Comparison of ENCODE assay signal across 8 cellular contexts in genomic region chr18:76823574-76823973, GRCh38. TPM values are rescaled to one million over a fixed set of nuclear protein-coding genes. Genes with fewer than 3 reads are reported as not detected.
A peak's percentile ranks its signal among the peaks of the same experiment; 100 is the strongest.
DNase-seq lines count a peak whose midpoint lies in the region; ATAC-seq and TF ChIP-seq lines count a peak whose summit lies in the region.

No MANE protein-coding gene starts in this region.

- peak overlapping the region; percentile 67 for H3K4me3 ChIP-seq in CD8-positive, alpha-beta T cell (ENCODE audit: low read depth, low read length)
- no peak overlapping the region for H3K4me3 ChIP-seq in body of pancreas
- H3K4me3 ChIP-seq in liver (ENCODE audit: low read depth in 1 of 3, low read length in 3 of 3): peak overlapping the region in 2 of 3 donors; percentile 42 to 67
- peak overlapping the region; percentile 98 for H3K4me3 ChIP-seq in thymus (ENCODE audit: low read length)

- peak in 1 of 2 donors; percentile 12 for TF ChIP-seq RAD21 in liver (IDR thresholded peaks at IDR 0.05)

- H3K9me3 Mint-ChIP-seq in CD8-positive, alpha-beta T cell: no peaks in the 10 kb centered on the region
- no peaks in the 10 kb centered on the region for H3K9me3 Mint-ChIP-seq in IgD-negative memory B cell

- H3K9ac ChIP-seq in liver (ENCODE audit: low read depth in 1 of 2, low read length in 2 of 2): no peak overlapping the region

- no peak for ATAC-seq in CD8-positive, alpha-beta T cell
- no peak for ATAC-seq in body of pancreas

- TF ChIP-seq POLR2A in body of pancreas (IDR thresholded peaks at IDR 0.05): no peak

- CTCF ChIA-PET in CD8-positive, alpha-beta T cell (lab: Charles Lee): interaction anchor here (0.9 to 1.3 kb wide), 3 partner anchors 20 to 160 kb away, joined by 3 to 4 read pairs (median 3); no protein-coding TSS in a partner anchor

- intact Hi-C loops in CD8-positive, alpha-beta T cell (cut with DNase I, micrococcal nuclease): loop anchor here (2.0 to 10.0 kb wide), 5 partner anchors 239 to 1616 kb away; partner anchors contain the start of genes PTGR3 (in 2 of the 2), MBP (in 1 of the 2) and ZNF516 (in 1 of the 2)
- intact Hi-C loops in body of pancreas (cut with DNase I): no loop called here

- H3K4me1 ChIP-seq in CD8-positive, alpha-beta T cell (ENCODE audit: insufficient read depth, low read length): peaks cover 28% of the 10 kb centered on the region
- H3K4me1 ChIP-seq in body of pancreas (peaks cover 39% of the 10 kb centered on the region), liver (ENCODE audit: control insufficient read depth in 4 of 4, insufficient read depth in 4 of 4, low read length in 3 of 4) (peaks cover 2 to 21% (median 16%) of the 10 kb centered on the region in 4 donors), thymus (ENCODE audit: control insufficient read depth, insufficient read depth, low read length) (peaks cover 15% of the 10 kb centered on the region)

- DNase-seq in CD8-positive, alpha-beta T cell: no peak
- DNase-seq in body of pancreas (peak in 3 of 4 donors; percentile 8 to 24 (median 21)), DMS153 treated with DMSO at 0.1 percent for 48 hours (lab: John Stamatoyannopoulos, UW; ENCODE audit: unreplicated experiment) (no peak), GOT3 (lab: John Stamatoyannopoulos, UW) (no peak)
- DNase-seq in NK-92 treated with Interleukin-12 subunit alpha and Interleukin-12 subunit beta, amount 100 ng/mL, for 24 hours (lab: John Stamatoyannopoulos, UW): no peak

- H3K27ac ChIP-seq in CD8-positive, alpha-beta T cell (ENCODE audit: low read depth, low read length): peak overlapping the region; percentile 27
- peak overlapping the region in 3 of 4 donors; percentile 83 to 98 (median 86) for H3K27ac ChIP-seq in body of pancreas
- H3K27ac ChIP-seq in liver (ENCODE audit: low read depth in 1 of 2, low read length in 2 of 2): peak overlapping the region in 1 of 2 donors; percentile 5
- H3K27ac ChIP-seq in thymus (ENCODE audit: low read depth): peak overlapping the region; percentile 96

- H3K9me3 ChIP-seq in CD8-positive, alpha-beta T cell (ENCODE audit: low read length): no peaks in the 10 kb centered on the region
- H3K9me3 ChIP-seq in body of pancreas (no peaks in the 10 kb centered on the region), liver (ENCODE audit: control insufficient read depth in 4 of 4, low read length in 3 of 4) (no peaks in the 10 kb centered on the region), thymus (ENCODE audit: control insufficient read depth) (no peaks in the 10 kb centered on the region)

- POLR2A ChIA-PET in CD8-positive, alpha-beta T cell (lab: Charles Lee): interaction anchor here (1.5 kb wide), 1 partner anchor 25 kb away, joined by 3 read pairs; no protein-coding TSS in a partner anchor

- WGBS in body of pancreas, 2 donors: 38 to 66% methylated on average over 9 to 27 of the region's 27 CpGs
- 55% methylated on average over 27 of the region's 27 CpGs for WGBS in liver
- 27% methylated on average over 27 of the region's 27 CpGs for WGBS in thymus

- H3K4me3 Mint-ChIP-seq in CD8-positive, alpha-beta T cell: peak overlapping the region; percentile 85
- H3K4me3 Mint-ChIP-seq in IgD-negative memory B cell: peak overlapping the region; percentile 80 to 94 (median 89)

- no peaks in the 10 kb centered on the region for H3K36me3 ChIP-seq in CD8-positive, alpha-beta T cell (ENCODE audit: insufficient read depth, low read length)
- H3K36me3 ChIP-seq in body of pancreas (replicated peaks in 1 of 2; ENCODE audit: insufficient read depth in 1 of 2, low read depth in 2 of 2) (no peaks in the 10 kb centered on the region), liver (ENCODE audit: control insufficient read depth in 4 of 4, insufficient read depth in 3 of 4, low read depth in 1 of 4, low read length in 3 of 4) (no peaks in the 10 kb centered on the region), thymus (ENCODE audit: control insufficient read depth, insufficient read depth) (no peaks in the 10 kb centered on the region)

- peak overlapping the region; percentile 91 for H3K27ac Mint-ChIP-seq in CD8-positive, alpha-beta T cell
- H3K27ac Mint-ChIP-seq in IgD-negative memory B cell: peak overlapping the region; percentile 94 to 98 (median 97)

- no peaks in the 10 kb centered on the region for H3K27me3 Mint-ChIP-seq in CD8-positive, alpha-beta T cell (ENCODE audit: low read depth)
- no peaks in the 10 kb centered on the region for H3K27me3 Mint-ChIP-seq in IgD-negative memory B cell

- H3K4me1 Mint-ChIP-seq in CD8-positive, alpha-beta T cell (ENCODE audit: low read depth): peaks cover 51% of the 10 kb centered on the region
- peaks cover 29 to 48% (median 42%) of the 10 kb centered on the region in 3 donors for H3K4me1 Mint-ChIP-seq in IgD-negative memory B cell

- H3K36me3 Mint-ChIP-seq in CD8-positive, alpha-beta T cell: peaks cover 12% of the 10 kb centered on the region
- H3K36me3 Mint-ChIP-seq in IgD-negative memory B cell: no peaks in the 10 kb centered on the region

- H3K27me3 ChIP-seq in CD8-positive, alpha-beta T cell (ENCODE audit: insufficient read depth, low read length): no peaks in the 10 kb centered on the region
- no peaks in the 10 kb centered on the region for H3K27me3 ChIP-seq in body of pancreas
- H3K27me3 ChIP-seq in liver (ENCODE audit: control insufficient read depth in 4 of 4, insufficient read depth in 4 of 4, low read length in 3 of 4): no peaks in the 10 kb centered on the region
- no peaks in the 10 kb centered on the region for H3K27me3 ChIP-seq in thymus (ENCODE audit: control insufficient read depth, insufficient read depth)

- TF ChIP-seq CTCF in CD8-positive, alpha-beta T cell (IDR thresholded peaks at IDR 0.05): no peak
- peak in 1 of 7 experiments; percentile 11 for TF ChIP-seq CTCF in body of pancreas (IDR thresholded peaks at IDR 0.05)
- no peak for TF ChIP-seq CTCF in liver (IDR thresholded peaks at IDR 0.05; ENCODE audit: low read depth, low read length, missing input control)

TF ChIP-seq in liver, 16 proteins besides CTCF, POLR2A, EP300 and RAD21:
- TF ChIP-seq HNF4G (IDR thresholded peaks at IDR 0.05) (no peak), RXRA (IDR thresholded peaks at IDR 0.05) (no peak), JUND (IDR thresholded peaks at IDR 0.05) (no peak), REST (IDR thresholded peaks at IDR 0.05) (no peak)

RNA-seq across cellular contexts. Expression of gene ZNF236, which starts 1.2 kb away (rescaled TPM):
- 10 to 100 TPM; 24.9 to 25.4 TPM for total RNA-seq in CD8-positive, alpha-beta T cell
- polyA plus RNA-seq in IgD-negative memory B cell (10.8 TPM), liver (1 to 10 TPM in 1 of 2 donors, under 1 TPM in 1; 0.83 to 3.6 TPM), thymus (4.0 TPM)
- total RNA-seq in body of pancreas (10 to 100 TPM in 1 of 2 donors, 1 to 10 TPM in 1; 9.6 to 22.7 TPM), liver (1 to 10 TPM; 6.5 to 8.2 TPM)

Comparison
In these comparisons a context has a peak if more than half of its experiments do, and no peak if none do; other contexts are left out.
1. DNase-seq: peak in body of pancreas (3 of 4); none in CD8-positive, alpha-beta T cell (0 of 7), DMS153 treated with DMSO at 0.1 percent for 48 hours (single experiment), NK-92 treated with Interleukin-12 subunit alpha and Interleukin-12 subunit beta, amount 100 ng/mL, for 24 hours (single experiment) and GOT3 (single experiment).
2. H3K4me3 ChIP-seq: peak in CD8-positive, alpha-beta T cell (single experiment), liver (2 of 3) and thymus (single experiment); none in body of pancreas (0 of 2).